1 cellular context compared by ENCODE assay signal in the genomic region with DNA sequence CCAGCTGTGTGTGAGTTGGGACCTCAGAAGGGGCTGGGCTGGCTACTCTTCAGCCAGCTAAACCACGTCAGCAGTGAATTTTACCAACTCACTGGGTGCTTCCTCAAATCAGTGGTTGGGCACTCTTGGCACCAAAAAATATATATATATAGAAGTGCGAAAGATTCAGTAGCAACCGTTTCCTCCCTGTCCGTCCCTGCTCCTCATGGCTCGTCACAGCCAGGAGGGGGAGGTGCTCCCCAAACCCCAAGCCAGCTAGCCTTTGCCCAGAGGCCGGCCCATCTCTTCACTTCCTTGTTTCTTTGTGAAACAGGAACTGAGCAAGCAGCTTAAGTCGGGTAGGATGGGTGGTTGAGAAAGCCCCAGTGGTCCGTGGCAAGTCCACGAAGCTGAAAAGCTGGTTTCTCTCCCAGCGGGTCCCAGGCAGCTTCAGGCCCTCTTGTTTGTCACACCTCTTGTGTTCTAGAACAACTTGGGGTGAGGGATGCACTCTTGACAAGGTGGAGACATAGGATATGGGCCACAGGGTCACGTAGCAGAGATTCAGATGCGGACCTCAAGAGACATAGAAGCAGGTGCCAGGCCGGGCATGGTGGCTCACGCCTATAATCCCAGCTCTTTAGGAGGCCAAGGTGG.
TF ChIP-seq lines count a peak whose summit lies in the region.

No MANE protein-coding gene starts in this region.

TF ChIP-seq in GM12878, 131 proteins besides CTCF, POLR2A, EP300 and RAD21 (continued from another document and continues in another):
- TF ChIP-seq PBX3 (IDR thresholded peaks at IDR 0.05; ENCODE audit: insufficient replicate concordance, low read depth, low read length) = no peak
- TF ChIP-seq SMAD1 (IDR thresholded peaks at IDR 0.05; ENCODE audit: low read depth, partially characterized antibody) = peak; percentile 63
- peak; percentile 73; the same call in 1 of the 2 replicates for TF ChIP-seq EED (IDR thresholded peaks at IDR 0.05; ENCODE audit: low read depth)
- TF ChIP-seq, protein P1, sequence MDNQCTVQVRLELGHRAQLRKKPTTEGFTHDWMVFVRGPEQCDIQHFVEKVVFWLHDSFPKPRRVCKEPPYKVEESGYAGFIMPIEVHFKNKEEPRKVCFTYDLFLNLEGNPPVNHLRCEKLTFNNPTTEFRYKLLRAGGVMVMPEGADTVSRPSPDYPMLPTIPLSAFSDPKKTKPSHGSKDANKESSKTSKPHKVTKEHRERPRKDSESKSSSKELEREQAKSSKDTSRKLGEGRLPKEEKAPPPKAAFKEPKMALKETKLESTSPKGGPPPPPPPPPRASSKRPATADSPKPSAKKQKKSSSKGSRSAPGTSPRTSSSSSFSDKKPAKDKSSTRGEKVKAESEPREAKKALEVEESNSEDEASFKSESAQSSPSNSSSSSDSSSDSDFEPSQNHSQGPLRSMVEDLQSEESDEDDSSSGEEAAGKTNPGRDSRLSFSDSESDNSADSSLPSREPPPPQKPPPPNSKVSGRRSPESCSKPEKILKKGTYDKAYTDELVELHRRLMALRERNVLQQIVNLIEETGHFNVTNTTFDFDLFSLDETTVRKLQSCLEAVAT (IDR thresholded peaks at IDR 0.05) = no peak; the same call in 1 of the 2 replicates
- TF ChIP-seq BCL3 (IDR thresholded peaks at IDR 0.05; ENCODE audit: borderline replicate concordance, insufficient read depth, low read depth, low read length, poor library complexity, severe bottlenecking) = peak; percentile 21
- no peak for TF ChIP-seq ZBED1 (IDR thresholded peaks at IDR 0.05; ENCODE audit: borderline replicate concordance)
- TF ChIP-seq, protein P2, sequence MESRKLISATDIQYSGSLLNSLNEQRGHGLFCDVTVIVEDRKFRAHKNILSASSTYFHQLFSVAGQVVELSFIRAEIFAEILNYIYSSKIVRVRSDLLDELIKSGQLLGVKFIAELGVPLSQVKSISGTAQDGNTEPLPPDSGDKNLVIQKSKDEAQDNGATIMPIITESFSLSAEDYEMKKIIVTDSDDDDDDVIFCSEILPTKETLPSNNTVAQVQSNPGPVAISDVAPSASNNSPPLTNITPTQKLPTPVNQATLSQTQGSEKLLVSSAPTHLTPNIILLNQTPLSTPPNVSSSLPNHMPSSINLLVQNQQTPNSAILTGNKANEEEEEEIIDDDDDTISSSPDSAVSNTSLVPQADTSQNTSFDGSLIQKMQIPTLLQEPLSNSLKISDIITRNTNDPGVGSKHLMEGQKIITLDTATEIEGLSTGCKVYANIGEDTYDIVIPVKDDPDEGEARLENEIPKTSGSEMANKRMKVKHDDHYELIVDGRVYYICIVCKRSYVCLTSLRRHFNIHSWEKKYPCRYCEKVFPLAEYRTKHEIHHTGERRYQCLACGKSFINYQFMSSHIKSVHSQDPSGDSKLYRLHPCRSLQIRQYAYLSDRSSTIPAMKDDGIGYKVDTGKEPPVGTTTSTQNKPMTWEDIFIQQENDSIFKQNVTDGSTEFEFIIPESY (IDR thresholded peaks at IDR 0.05) = no peak
- no peak for TF ChIP-seq PRDM15 (CRISPR knock-in tag; IDR thresholded peaks at IDR 0.05)
- TF ChIP-seq MAX (IDR thresholded peaks at IDR 0.05; ENCODE audit: low read depth, low read length) = peak; percentile 59; the same call in 1 of the 2 replicates
- TF ChIP-seq IKZF1 (conservative IDR thresholded peaks at IDR 0.05) = peak; percentile 91
- TF ChIP-seq BCL11A (IDR thresholded peaks at IDR 0.05; ENCODE audit: low read depth, low read length) = peak; percentile 31; the same call in 1 of the 2 replicates
- no peak for TF ChIP-seq ZNF217 (IDR thresholded peaks at IDR 0.05)
- TF ChIP-seq, protein P3, sequence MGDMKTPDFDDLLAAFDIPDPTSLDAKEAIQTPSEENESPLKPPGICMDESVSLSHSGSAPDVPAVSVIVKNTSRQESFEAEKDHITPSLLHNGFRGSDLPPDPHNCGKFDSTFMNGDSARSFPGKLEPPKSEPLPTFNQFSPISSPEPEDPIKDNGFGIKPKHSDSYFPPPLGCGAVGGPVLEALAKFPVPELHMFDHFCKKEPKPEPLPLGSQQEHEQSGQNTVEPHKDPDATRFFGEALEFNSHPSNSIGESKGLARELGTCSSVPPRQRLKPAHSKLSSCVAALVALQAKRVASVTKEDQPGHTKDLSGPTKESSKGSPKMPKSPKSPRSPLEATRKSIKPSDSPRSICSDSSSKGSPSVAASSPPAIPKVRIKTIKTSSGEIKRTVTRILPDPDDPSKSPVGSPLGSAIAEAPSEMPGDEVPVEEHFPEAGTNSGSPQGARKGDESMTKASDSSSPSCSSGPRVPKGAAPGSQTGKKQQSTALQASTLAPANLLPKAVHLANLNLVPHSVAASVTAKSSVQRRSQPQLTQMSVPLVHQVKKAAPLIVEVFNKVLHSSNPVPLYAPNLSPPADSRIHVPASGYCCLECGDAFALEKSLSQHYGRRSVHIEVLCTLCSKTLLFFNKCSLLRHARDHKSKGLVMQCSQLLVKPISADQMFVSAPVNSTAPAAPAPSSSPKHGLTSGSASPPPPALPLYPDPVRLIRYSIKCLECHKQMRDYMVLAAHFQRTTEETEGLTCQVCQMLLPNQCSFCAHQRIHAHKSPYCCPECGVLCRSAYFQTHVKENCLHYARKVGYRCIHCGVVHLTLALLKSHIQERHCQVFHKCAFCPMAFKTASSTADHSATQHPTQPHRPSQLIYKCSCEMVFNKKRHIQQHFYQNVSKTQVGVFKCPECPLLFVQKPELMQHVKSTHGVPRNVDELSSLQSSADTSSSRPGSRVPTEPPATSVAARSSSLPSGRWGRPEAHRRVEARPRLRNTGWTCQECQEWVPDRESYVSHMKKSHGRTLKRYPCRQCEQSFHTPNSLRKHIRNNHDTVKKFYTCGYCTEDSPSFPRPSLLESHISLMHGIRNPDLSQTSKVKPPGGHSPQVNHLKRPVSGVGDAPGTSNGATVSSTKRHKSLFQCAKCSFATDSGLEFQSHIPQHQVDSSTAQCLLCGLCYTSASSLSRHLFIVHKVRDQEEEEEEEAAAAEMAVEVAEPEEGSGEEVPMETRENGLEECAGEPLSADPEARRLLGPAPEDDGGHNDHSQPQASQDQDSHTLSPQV (IDR thresholded peaks at IDR 0.05) = peak; percentile 31; the same call in 1 of the 2 replicates
- peak; percentile 57; the same call in 1 of the 2 replicates for TF ChIP-seq ZNF207 (IDR thresholded peaks at IDR 0.05; ENCODE audit: borderline replicate concordance)
- TF ChIP-seq ZSCAN29 (IDR thresholded peaks at IDR 0.05) = no peak
- no peak for TF ChIP-seq JUNB (IDR thresholded peaks at IDR 0.05)
- peak; percentile 68 for TF ChIP-seq MEF2B (IDR thresholded peaks at IDR 0.05; ENCODE audit: partially characterized antibody, poor library complexity, severe bottlenecking)
- peak; percentile 65; the same call in 1 of the 2 replicates for TF ChIP-seq MYB (IDR thresholded peaks at IDR 0.05; ENCODE audit: borderline replicate concordance, low read depth, low read length)
- no peak for TF ChIP-seq CREB1 (IDR thresholded peaks at IDR 0.05; ENCODE audit: low read depth)
- TF ChIP-seq, protein P4, sequence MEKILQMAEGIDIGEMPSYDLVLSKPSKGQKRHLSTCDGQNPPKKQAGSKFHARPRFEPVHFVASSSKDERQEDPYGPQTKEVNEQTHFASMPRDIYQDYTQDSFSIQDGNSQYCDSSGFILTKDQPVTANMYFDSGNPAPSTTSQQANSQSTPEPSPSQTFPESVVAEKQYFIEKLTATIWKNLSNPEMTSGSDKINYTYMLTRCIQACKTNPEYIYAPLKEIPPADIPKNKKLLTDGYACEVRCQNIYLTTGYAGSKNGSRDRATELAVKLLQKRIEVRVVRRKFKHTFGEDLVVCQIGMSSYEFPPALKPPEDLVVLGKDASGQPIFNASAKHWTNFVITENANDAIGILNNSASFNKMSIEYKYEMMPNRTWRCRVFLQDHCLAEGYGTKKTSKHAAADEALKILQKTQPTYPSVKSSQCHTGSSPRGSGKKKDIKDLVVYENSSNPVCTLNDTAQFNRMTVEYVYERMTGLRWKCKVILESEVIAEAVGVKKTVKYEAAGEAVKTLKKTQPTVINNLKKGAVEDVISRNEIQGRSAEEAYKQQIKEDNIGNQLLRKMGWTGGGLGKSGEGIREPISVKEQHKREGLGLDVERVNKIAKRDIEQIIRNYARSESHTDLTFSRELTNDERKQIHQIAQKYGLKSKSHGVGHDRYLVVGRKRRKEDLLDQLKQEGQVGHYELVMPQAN (conservative IDR thresholded peaks at IDR 0.05) = no peak
- peak; percentile 75; the same call in 1 of the 2 replicates for TF ChIP-seq PAX5 (IDR thresholded peaks at IDR 0.05; ENCODE audit: borderline replicate concordance, low read depth, low read length)
- TF ChIP-seq SRF (IDR thresholded peaks at IDR 0.05; ENCODE audit: low read depth in 2 of 2, low read length in 2 of 2) = no peak
- no peak for TF ChIP-seq NR2C2 (IDR thresholded peaks at IDR 0.05; ENCODE audit: borderline replicate concordance, control insufficient read depth, insufficient read length, low read depth)
- TF ChIP-seq, protein P5, sequence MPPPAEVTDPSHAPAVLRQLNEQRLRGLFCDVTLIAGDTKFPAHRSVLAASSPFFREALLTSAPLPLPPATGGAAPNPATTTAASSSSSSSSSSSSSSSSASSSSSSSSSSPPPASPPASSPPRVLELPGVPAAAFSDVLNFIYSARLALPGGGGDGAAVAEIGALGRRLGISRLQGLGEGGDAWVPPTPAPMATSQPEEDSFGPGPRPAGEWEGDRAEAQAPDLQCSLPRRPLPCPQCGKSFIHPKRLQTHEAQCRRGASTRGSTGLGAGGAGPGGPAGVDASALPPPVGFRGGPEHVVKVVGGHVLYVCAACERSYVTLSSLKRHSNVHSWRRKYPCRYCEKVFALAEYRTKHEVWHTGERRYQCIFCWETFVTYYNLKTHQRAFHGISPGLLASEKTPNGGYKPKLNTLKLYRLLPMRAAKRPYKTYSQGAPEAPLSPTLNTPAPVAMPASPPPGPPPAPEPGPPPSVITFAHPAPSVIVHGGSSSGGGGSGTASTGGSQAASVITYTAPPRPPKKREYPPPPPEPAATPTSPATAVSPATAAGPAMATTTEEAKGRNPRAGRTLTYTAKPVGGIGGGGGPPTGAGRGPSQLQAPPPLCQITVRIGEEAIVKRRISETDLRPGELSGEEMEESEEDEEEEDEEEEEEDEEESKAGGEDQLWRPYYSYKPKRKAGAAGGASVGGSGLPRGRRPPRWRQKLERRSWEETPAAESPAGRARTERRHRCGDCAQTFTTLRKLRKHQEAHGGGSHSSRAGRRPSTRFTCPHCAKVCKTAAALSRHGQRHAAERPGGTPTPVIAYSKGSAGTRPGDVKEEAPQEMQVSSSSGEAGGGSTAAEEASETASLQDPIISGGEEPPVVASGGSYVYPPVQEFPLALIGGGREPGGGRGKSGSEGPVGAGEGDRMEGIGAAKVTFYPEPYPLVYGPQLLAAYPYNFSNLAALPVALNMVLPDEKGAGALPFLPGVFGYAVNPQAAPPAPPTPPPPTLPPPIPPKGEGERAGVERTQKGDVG (CRISPR knock-in tag; IDR thresholded peaks at IDR 0.05) = no peak
- no peak for TF ChIP-seq SUZ12 (IDR thresholded peaks at IDR 0.05; ENCODE audit: unreplicated experiment)
- no peak for TF ChIP-seq RELA (IDR thresholded peaks at IDR 0.05; ENCODE audit: borderline replicate concordance, partially characterized antibody)
- peak; percentile 41; the same call in 1 of the 2 replicates for TF ChIP-seq TCF12 (IDR thresholded peaks at IDR 0.05; ENCODE audit: low read depth, low read length)
